ENCODE assay signal across 24 cellular contexts in the genomic region with DNA sequence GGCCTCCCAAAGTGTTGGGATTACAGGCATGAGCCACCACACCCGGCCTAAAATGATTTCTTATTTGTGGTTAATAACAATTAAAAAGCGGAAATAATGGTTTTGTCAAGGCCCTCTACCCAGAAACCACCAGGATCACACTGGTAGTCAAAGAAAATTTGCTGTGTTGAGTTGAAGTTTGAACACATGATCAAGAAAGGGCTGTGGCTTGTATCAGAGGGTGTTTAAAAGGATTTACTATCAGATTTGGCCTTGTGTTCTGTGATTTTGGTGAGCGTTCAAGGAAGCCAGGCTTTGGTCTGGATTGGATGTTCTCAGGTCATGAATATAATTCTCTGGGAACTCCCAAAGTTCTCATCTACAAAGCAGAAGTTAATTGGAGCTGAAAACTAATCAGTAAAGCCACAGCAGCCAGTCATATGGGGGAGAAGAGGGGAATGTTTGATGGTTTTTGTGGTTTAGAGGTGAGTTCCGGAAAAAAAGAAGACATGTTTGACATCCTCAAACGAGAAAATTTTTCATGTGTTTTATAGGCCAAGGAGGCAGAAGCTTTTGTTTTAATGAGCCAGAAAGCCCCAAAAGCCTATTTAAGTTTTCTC. TPM values are rescaled to one million over a fixed set of nuclear protein-coding genes. Genes with fewer than 3 reads are reported as not detected.
DNase-seq lines count a peak whose midpoint lies in the region; ATAC-seq and TF ChIP-seq lines count a peak whose summit lies in the region.
"Had no signal": no experiment of that assay in that cellular context is flagged by ENCODE, and none has a peak within 500 bp of the region (broad histone marks: within the 10 kb centered on the region; RNA-seq: fewer than 3 reads in every experiment).

No MANE protein-coding gene starts in this region.

- no peaks in the 10 kb centered on the region for H3K27me3 ChIP-seq in CD4-positive, alpha-beta memory T cell (ENCODE audit: insufficient read depth, low read length)
- H3K27me3 ChIP-seq: thyroid gland had no signal

- CTCF ChIA-PET in CD4-positive, alpha-beta memory T cell (lab: Charles Lee; ENCODE audit: partially characterized antibody) = interaction anchor here (0.9 kb wide), 1 partner anchor 15 kb away, joined by 3 read pairs; a partner anchor contains a TSS
- CTCF ChIA-PET in T-cell (lab: Charles Lee) = interaction anchor here in 1 of 2 donors (1.0 kb wide), 1 partner anchor 15 kb away, joined by 5 read pairs; a partner anchor contains a TSS
- CTCF ChIA-PET in MCF 10A (lab: Yijun Ruan, JAX) = interaction anchor here (0.5 kb wide), 1 partner anchor 928 kb away, joined by 3 read pairs; no protein-coding TSS in a partner anchor
- CTCF ChIA-PET in OCI-LY7 (lab: Charles Lee; ENCODE audit: unreplicated experiment) = interaction anchor here (0.6 kb wide), 1 partner anchor 286 kb away, joined by 4 read pairs; no protein-coding TSS in a partner anchor

- no peak overlapping the region for H3K4me3 ChIP-seq in CD4-positive, alpha-beta memory T cell (ENCODE audit: low read length in 2 of 2)
- H3K4me3 ChIP-seq in OCI-LY7 (ENCODE audit: low read depth, low read length, poor library complexity, severe bottlenecking) = no peak overlapping the region
- H3K4me3 ChIP-seq: prostate gland, thyroid gland had no signal

- H3K4me1 Mint-ChIP-seq in activated T-cell treated with anti-CD3 and anti-CD28 coated beads, Interleukin-2, amount 50 U/mL, for 24 hours (ENCODE audit: low read depth) = peaks cover 21% of the 10 kb centered on the region
- H3K4me1 Mint-ChIP-seq in CD4-positive, alpha-beta memory T cell = peaks cover 13 to 32% (median 21%) of the 10 kb centered on the region in 4 donors
- peaks cover 22 to 29% (median 28%) of the 10 kb centered on the region in 3 donors for H3K4me1 Mint-ChIP-seq in T-cell
- H3K4me1 Mint-ChIP-seq in MCF 10A (ENCODE audit: insufficient read depth, unreplicated experiment) = no peaks in the 10 kb centered on the region
- H3K4me1 Mint-ChIP-seq: WTC11 had no signal

- no peak overlapping the region for H2AFZ ChIP-seq in OCI-LY7 (ENCODE audit: low read length)

- intact Hi-C loops in CD4-positive, alpha-beta memory T cell (cut with micrococcal nuclease) = no loop called here
- intact Hi-C loops in MCF 10A (cut with micrococcal nuclease) (no loop called here), OCI-LY7 (cut with micrococcal nuclease; ENCODE audit: unreplicated experiment) (no loop called here)

- BruUV-seq in MCF 10A (replicated peaks; lab: Mats Ljungman, UMichigan) (no TSS peak), OCI-LY7 (replicated peaks; lab: Mats Ljungman, UMichigan) (no TSS peak)

- no peaks in the 10 kb centered on the region for H3K79me2 ChIP-seq in OCI-LY7 (ENCODE audit: insufficient read depth, low read depth, low read length)

- H3K27ac Mint-ChIP-seq in activated T-cell treated with anti-CD3 and anti-CD28 coated beads, Interleukin-2, amount 50 U/mL, for 24 hours = peak overlapping the region; percentile 20
- peak overlapping the region; percentile 49 to 91 (median 68) for H3K27ac Mint-ChIP-seq in CD4-positive, alpha-beta memory T cell
- H3K27ac Mint-ChIP-seq in T-cell = peak overlapping the region; percentile 68 to 82
- no peak overlapping the region for H3K27ac Mint-ChIP-seq in MCF 10A (ENCODE audit: low read depth, unreplicated experiment)
- H3K27ac Mint-ChIP-seq: stimulated activated naive CD8-positive, alpha-beta T cell treated with anti-CD3 and anti-CD28 coated beads, Interleukin-15, Interleukin-2, amounts not matched to agents 100 ng/mL and 50 ng/mL, for 24 hours; WTC11 had no signal

- H3K36me3 Mint-ChIP-seq in activated T-cell treated with anti-CD3 and anti-CD28 coated beads, Interleukin-2, amount 50 U/mL, for 24 hours (ENCODE audit: low read depth) = peaks cover 48% of the 10 kb centered on the region
- peaks cover 34 to 38% of the 10 kb centered on the region in 2 donors for H3K36me3 Mint-ChIP-seq in CD4-positive, alpha-beta memory T cell
- peaks cover 34% of the 10 kb centered on the region for H3K36me3 Mint-ChIP-seq in T-cell
- H3K36me3 Mint-ChIP-seq in MCF 10A (ENCODE audit: insufficient read depth, unreplicated experiment) = peaks cover 28% of the 10 kb centered on the region

- H3K4me3 Mint-ChIP-seq in activated T-cell treated with anti-CD3 and anti-CD28 coated beads, Interleukin-2, amount 50 U/mL, for 24 hours = no peak overlapping the region
- peak overlapping the region in 7 of 8 donors; percentile 18 to 73 (median 70) for H3K4me3 Mint-ChIP-seq in CD4-positive, alpha-beta memory T cell
- H3K4me3 Mint-ChIP-seq in T-cell (peak overlapping the region in 1 of 3 donors; percentile 46), MCF 10A (ENCODE audit: unreplicated experiment) (no peak overlapping the region)
- H3K4me3 Mint-ChIP-seq: stimulated activated naive CD8-positive, alpha-beta T cell treated with anti-CD3 and anti-CD28 coated beads, Interleukin-15, Interleukin-2, amounts not matched to agents 100 ng/mL and 50 ng/mL, for 24 hours; WTC11 had no signal

- H3K27ac ChIP-seq in CD4-positive, alpha-beta memory T cell (ENCODE audit: low read depth, low read length) = peak overlapping the region; percentile 3
- no peak overlapping the region for H3K27ac ChIP-seq in OCI-LY7 (ENCODE audit: low read depth, low read length, poor library complexity, severe bottlenecking)
- H3K27ac ChIP-seq: prostate gland, thyroid gland had no signal

- TF ChIP-seq CTCF in MCF 10A (IDR thresholded peaks at IDR 0.05; ENCODE audit: unreplicated experiment) (no peak), OCI-LY7 (conservative IDR thresholded peaks at IDR 0.05; ENCODE audit: low read length) (no peak)

- peaks cover 8 to 28% of the 10 kb centered on the region in 2 donors for H3K9me3 ChIP-seq in CD4-positive, alpha-beta memory T cell (ENCODE audit: control insufficient read depth in 1 of 2, low read length in 2 of 2)
- H3K9me3 ChIP-seq in OCI-LY7 (ENCODE audit: low read length) = no peaks in the 10 kb centered on the region
- H3K9me3 ChIP-seq: thyroid gland had no signal

- POLR2A ChIA-PET in CD4-positive, alpha-beta memory T cell (lab: Charles Lee; ENCODE audit: partially characterized antibody) = interaction anchor here (0.6 to 1.9 kb wide), 2 partner anchors 15 to 184 kb away, joined by 3 to 8 read pairs; a partner anchor contains a TSS
- POLR2A ChIA-PET in T-cell (lab: Charles Lee) (no interaction called here), MCF 10A (lab: Yijun Ruan, JAX) (no interaction called here), OCI-LY7 (lab: Charles Lee) (no interaction called here)

- H3K27me3 Mint-ChIP-seq in activated T-cell treated with anti-CD3 and anti-CD28 coated beads, Interleukin-2, amount 50 U/mL, for 24 hours = no peaks in the 10 kb centered on the region
- H3K27me3 Mint-ChIP-seq in CD4-positive, alpha-beta memory T cell = no peaks in the 10 kb centered on the region
- H3K27me3 Mint-ChIP-seq in T-cell (no peaks in the 10 kb centered on the region), MCF 10A (ENCODE audit: insufficient read depth, unreplicated experiment) (no peaks in the 10 kb centered on the region)
- H3K27me3 Mint-ChIP-seq: stimulated activated naive CD8-positive, alpha-beta T cell treated with anti-CD3 and anti-CD28 coated beads, Interleukin-15, Interleukin-2, amounts not matched to agents 100 ng/mL and 50 ng/mL, for 24 hours had no signal

- peaks cover 18% of the 10 kb centered on the region for H3K36me3 ChIP-seq in CD4-positive, alpha-beta memory T cell (ENCODE audit: insufficient read depth, low read length)
- H3K36me3 ChIP-seq in OCI-LY7 (ENCODE audit: insufficient read depth, low read length) = peaks cover 34% of the 10 kb centered on the region

- H3K9me2 ChIP-seq in OCI-LY7 (ENCODE audit: insufficient read depth, low read length) = no peaks in the 10 kb centered on the region

- H4K20me1 ChIP-seq in OCI-LY7 (ENCODE audit: insufficient read depth, low read length) = no peaks in the 10 kb centered on the region

- ATAC-seq in T-cell (replicated peaks in 1 of 4) (peak in 3 of 4 experiments; percentile 81 to 94 (median 89)), HG03457 (IDR thresholded peaks at IDR 0.05; ENCODE audit: unreplicated experiment) (no peak)
- ATAC-seq: left cardiac atrium, WTC11 had no signal

- peaks cover 43% of the 10 kb centered on the region for H3K9me3 Mint-ChIP-seq in activated T-cell treated with anti-CD3 and anti-CD28 coated beads, Interleukin-2, amount 50 U/mL, for 24 hours
- H3K9me3 Mint-ChIP-seq in CD4-positive, alpha-beta memory T cell = peaks cover 3 to 54% (median 34%) of the 10 kb centered on the region in 8 donors
- H3K9me3 Mint-ChIP-seq in T-cell (peaks cover 0 to 27% (median 24%) of the 10 kb centered on the region in 3 donors), MCF 10A (ENCODE audit: unreplicated experiment) (peaks cover 21% of the 10 kb centered on the region)

- H3K4me2 ChIP-seq in OCI-LY7 (ENCODE audit: low read length) = no peak overlapping the region

- peaks cover 26% of the 10 kb centered on the region for H3K4me1 ChIP-seq in CD4-positive, alpha-beta memory T cell (ENCODE audit: insufficient read depth, low read length)
- peaks cover 3% of the 10 kb centered on the region for H3K4me1 ChIP-seq in OCI-LY7 (ENCODE audit: insufficient read depth, low read length, poor library complexity, severe bottlenecking)
- H3K4me1 ChIP-seq: prostate gland, thyroid gland had no signal

- no peak for DNase-seq in activated T-cell treated with anti-CD3 and anti-CD28 coated beads, Interleukin-2, amount 50 U/mL, for 24 hours
- no peak for DNase-seq in activated T-cell treated with anti-CD3 and anti-CD28 coated beads, Interleukin-2, amount 50 U/mL, for 48 hours
- DNase-seq in CD4-positive, alpha-beta memory T cell = peak; percentile 44 to 73 (median 68)
- peak in 6 of 34 experiments; percentile 4 to 37 (median 12) for DNase-seq in T-cell
- DNase-seq in central memory CD4-positive, alpha-beta T cell = peak; percentile 70
- no peak for DNase-seq in MCF 10A (ENCODE audit: unreplicated experiment)
- DNase-seq in OCI-LY7 (ENCODE audit: low spot score) = no peak
- DNase-seq: DMS153; hippocampal formation; left cardiac atrium; mesenchymal stem cell; NCI-H1092 treated with DMSO at 0.1 percent for 48 hours; NCI-H187 treated with DMSO at 0.1 percent for 48 hours; NCI-H526; NK-92 treated with Interleukin-12 subunit alpha and Interleukin-12 subunit beta, amount 100 ng/mL, for 24 hours; stimulated activated CD4-positive, alpha-beta T cell treated with anti-CD3 and anti-CD28 coated beads, Interleukin-4, amount 100 ng/mL, for 4 hours; SW 1271; thyroid gland had no signal

RNA-seq across cellular contexts. Expression of a gene that starts 10.6 kb away (rescaled TPM):
- total RNA-seq in CD4-positive, alpha-beta memory T cell = not detected
- not detected for polyA plus RNA-seq in CD4-positive, alpha-beta memory T cell
- total RNA-seq in T-cell = not detected
- not detected in 2 replicates for total RNA-seq in MCF 10A (2022)
- 0.09 and 0.15 TPM in 2 replicates for total RNA-seq in OCI-LY7 (2014; rRNA removed; shearing (Covaris generic))
- not detected in 2 replicates for total RNA-seq in OCI-LY7 (2022)
- total RNA-seq: chondrocyte, endothelial cell of umbilical vein, left cardiac atrium, thyroid gland had no signal

RNA-seq across cellular contexts. Expression of a gene that starts 15.3 kb away (rescaled TPM):
- total RNA-seq in CD4-positive, alpha-beta memory T cell = 10 to 100 TPM; 11.0 to 11.5 TPM
- polyA plus RNA-seq in CD4-positive, alpha-beta memory T cell = 1 to 10 TPM; 2.2 to 5.1 TPM
- total RNA-seq in T-cell (10 to 100 TPM in 1 of 5 donors, 1 to 10 TPM in 4; 3.7 to 10.9 (median 6.7) TPM), MCF 10A (2022) (4.9 and 6.6 TPM in 2 replicates), OCI-LY7 (2022) (5.1 and 6.9 TPM in 2 replicates)
- 2.4 and 2.8 TPM in 2 replicates for total RNA-seq in OCI-LY7 (2014; rRNA removed; shearing (Covaris generic))

RNA-seq across cellular contexts. Expression of a gene that starts 36.9 kb away (rescaled TPM):
- total RNA-seq in CD4-positive, alpha-beta memory T cell = 10 to 100 TPM in 1 of 2 experiments, 1 to 10 TPM in 1; 9.1 to 10.5 TPM
- polyA plus RNA-seq in CD4-positive, alpha-beta memory T cell = 1 to 10 TPM in 1 of 2 donors, under 1 TPM in 1; 0.72 to 5.1 TPM
- total RNA-seq in T-cell = 1 to 10 TPM; 5.5 to 9.0 (median 7.5) TPM
- total RNA-seq in MCF 10A (2022) = 3.1 and 4.0 TPM in 2 replicates
- total RNA-seq in OCI-LY7 (2014; rRNA removed; shearing (Covaris generic)) = 1.6 and 4.4 TPM in 2 replicates
- total RNA-seq in OCI-LY7 (2022) = 3.7 and 3.9 TPM in 2 replicates

RNA-seq across cellular contexts. Expression of a gene that starts 44.2 kb away (rescaled TPM):
- total RNA-seq in CD4-positive, alpha-beta memory T cell = 1 to 10 TPM; 4.2 to 4.7 TPM
- 1 to 10 TPM; 2.1 to 4.1 TPM for polyA plus RNA-seq in CD4-positive, alpha-beta memory T cell
- total RNA-seq in T-cell (1 to 10 TPM; 2.7 to 6.0 (median 3.7) TPM), MCF 10A (2022) (4.8 and 5.5 TPM in 2 replicates), OCI-LY7 (2022) (4.3 and 6.6 TPM in 2 replicates)
- 7.4 and 7.7 TPM in 2 replicates for total RNA-seq in OCI-LY7 (2014; rRNA removed; shearing (Covaris generic))

Comparison
In these comparisons a context has a peak if more than half of its experiments do, and no peak if none do; other contexts are left out.
1. DNase-seq: peak in CD4-positive, alpha-beta memory T cell (5 of 5) and central memory CD4-positive, alpha-beta T cell (single experiment); none in activated T-cell treated with anti-CD3 and anti-CD28 coated beads, Interleukin-2, amount 50 U/mL, for 24 hours (single experiment), activated T-cell treated with anti-CD3 and anti-CD28 coated beads, Interleukin-2, amount 50 U/mL, for 48 hours (0 of 2), MCF 10A (single experiment) and OCI-LY7 (single experiment).
2. H3K4me3 Mint-ChIP-seq: peak in CD4-positive, alpha-beta memory T cell (7 of 8); none in activated T-cell treated with anti-CD3 and anti-CD28 coated beads, Interleukin-2, amount 50 U/mL, for 24 hours (single experiment) and MCF 10A (single experiment).